8 cellular contexts compared by ENCODE assay signal in genomic region chr4:39401640-39402039, GRCh38. TPM values are rescaled to one million over a fixed set of nuclear protein-coding genes. Genes with fewer than 3 reads are reported as not detected.
"Had no signal": no experiment of that assay in that cellular context is flagged by ENCODE, and none has a peak within 500 bp of the region (broad histone marks: within the 10 kb centered on the region; RNA-seq: fewer than 3 reads in every experiment).

No MANE protein-coding gene starts in this region.

RNA-seq across cellular contexts. Expression of gene KLB, which starts 5.1 kb away (rescaled TPM):
- total RNA-seq: activated CD4-positive, alpha-beta memory T cell treated with anti-CD3 and anti-CD28 coated beads, Interleukin-2, amount 10 ng/mL, durations not matched to agents 7 days and 5 days; activated CD4-positive, alpha-beta T cell treated with anti-CD3 and anti-CD28 coated beads, Interleukin-2, amount 10 ng/mL, durations not matched to agents 7 days and 5 days; activated naive CD4-positive, alpha-beta T cell treated with anti-CD3 and anti-CD28 coated beads, Interleukin-2, amount 50 U/mL, for 72 hours; activated T-cell treated with anti-CD3 and anti-CD28 coated beads, Interleukin-2, amount 50 U/mL, for 72 hours; astrocyte; foreskin keratinocyte; T-helper 2 cell treated with Interferon-gamma antibody and Interleukin-4, amounts not matched to agents 100 ng/mL and 5 ng/mL, for 36 hours; WTC11 had no signal
